Comparison of ENCODE assay signal across 1 cellular context in the genomic region with DNA sequence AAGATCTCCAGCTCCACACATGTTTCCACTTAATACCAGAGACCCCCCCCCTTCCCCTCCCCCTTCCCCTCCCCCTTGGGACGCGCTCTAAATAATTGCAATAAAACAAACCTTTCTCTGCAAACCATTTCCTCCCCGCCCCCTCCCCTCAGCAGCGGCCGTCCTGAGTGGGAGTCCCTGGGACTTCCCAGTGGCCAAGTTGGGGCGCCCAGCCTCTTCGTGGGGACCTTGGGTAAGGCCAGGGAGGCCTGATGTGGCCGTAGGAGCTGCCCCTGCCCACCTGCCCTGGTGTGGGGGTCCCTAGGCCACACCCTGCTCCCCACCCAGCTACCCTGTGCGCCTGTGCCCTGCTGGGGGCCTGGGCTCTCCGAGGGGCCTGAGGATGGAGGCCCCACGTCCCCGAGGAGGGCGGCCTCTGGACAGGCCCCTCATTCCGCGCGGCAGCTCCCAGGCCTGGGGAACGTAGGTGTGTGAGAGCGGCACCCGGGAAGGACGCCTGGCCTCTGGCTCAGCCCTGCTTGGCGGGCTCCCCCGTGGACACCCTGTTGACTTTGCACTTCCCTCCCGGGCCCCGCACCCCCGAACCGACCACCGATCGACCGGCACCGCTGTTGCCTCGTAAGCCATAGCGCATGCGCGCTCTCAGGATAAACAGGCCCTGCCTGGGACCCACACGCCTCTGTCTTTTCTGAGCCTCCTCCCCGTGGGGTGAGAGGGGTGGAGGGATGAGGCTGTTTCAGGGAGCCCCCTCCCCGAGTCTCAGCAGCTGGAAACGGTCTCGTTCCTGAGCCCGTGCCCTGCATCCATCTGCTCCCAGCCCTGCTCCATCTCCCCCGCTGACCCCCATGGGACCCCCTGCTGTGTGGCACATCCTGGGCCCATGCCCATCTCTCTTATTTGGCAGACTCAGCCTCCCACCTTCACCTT.
TF ChIP-seq lines count a peak whose summit lies in the region.

No MANE protein-coding gene starts in this region.

TF ChIP-seq in HepG2, 621 proteins besides CTCF, POLR2A, EP300 and RAD21 (continued from another document and continues in another):
- TF ChIP-seq, protein P1, sequence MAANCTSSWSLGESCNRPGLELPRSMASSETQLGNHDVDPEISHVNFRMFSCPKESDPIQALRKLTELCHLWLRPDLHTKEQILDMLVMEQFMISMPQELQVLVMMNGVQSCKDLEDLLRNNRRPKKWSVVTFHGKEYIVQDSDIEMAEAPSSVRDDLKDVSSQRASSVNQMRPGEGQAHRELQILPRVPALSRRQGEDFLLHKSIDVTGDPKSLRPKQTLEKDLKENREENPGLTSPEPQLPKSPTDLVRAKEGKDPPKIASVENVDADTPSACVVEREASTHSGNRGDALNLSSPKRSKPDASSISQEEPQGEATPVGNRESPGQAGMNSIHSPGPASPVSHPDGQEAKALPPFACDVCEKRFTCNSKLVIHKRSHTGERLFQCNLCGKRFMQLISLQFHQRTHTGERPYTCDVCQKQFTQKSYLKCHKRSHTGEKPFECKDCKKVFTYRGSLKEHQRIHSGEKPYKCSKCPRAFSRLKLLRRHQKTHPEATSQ (CRISPR knock-in tag; IDR thresholded peaks at IDR 0.05; ENCODE audit: borderline replicate concordance), result peak; percentile 16; the same call in 1 of the 2 replicates
- TF ChIP-seq, protein P2, sequence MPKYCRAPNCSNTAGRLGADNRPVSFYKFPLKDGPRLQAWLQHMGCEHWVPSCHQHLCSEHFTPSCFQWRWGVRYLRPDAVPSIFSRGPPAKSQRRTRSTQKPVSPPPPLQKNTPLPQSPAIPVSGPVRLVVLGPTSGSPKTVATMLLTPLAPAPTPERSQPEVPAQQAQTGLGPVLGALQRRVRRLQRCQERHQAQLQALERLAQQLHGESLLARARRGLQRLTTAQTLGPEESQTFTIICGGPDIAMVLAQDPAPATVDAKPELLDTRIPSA (CRISPR knock-in tag; IDR thresholded peaks at IDR 0.05; ENCODE audit: borderline replicate concordance), result 0 out of 2 replicates have a peak, but pooled peaks have one; percentile 46
- TF ChIP-seq MYNN (CRISPR knock-in tag; IDR thresholded peaks at IDR 0.05; ENCODE audit: low read depth) (no peak), HDAC6 (IDR thresholded peaks at IDR 0.05; ENCODE audit: low read depth, low read length) (no peak), AGO2 (optimal IDR thresholded peaks at IDR 0.05; ENCODE audit: low read depth, low read length) (peak; percentile 87), ZNF563 (CRISPR knock-in tag; IDR thresholded peaks at IDR 0.05) (no peak), HNRNPK (IDR thresholded peaks at IDR 0.05; ENCODE audit: low read depth, low read length, poor library complexity, severe bottlenecking) (no peak), ZMYM2 (CRISPR knock-in tag; IDR thresholded peaks at IDR 0.05) (no peak; the same call in 1 of the 2 replicates), RBFOX2 (IDR thresholded peaks at IDR 0.05; ENCODE audit: low read depth, low read length) (peak; percentile 71), IKZF4 (CRISPR knock-in tag; IDR thresholded peaks at IDR 0.05; ENCODE audit: borderline replicate concordance, low read depth, not compliant biosample characterization) (no peak), CREB1 (IDR thresholded peaks at IDR 0.05) (no peak), CREB1 (CRISPR knock-in tag; IDR thresholded peaks at IDR 0.05) (no peak), SMAD3 (CRISPR knock-in tag; IDR thresholded peaks at IDR 0.05) (no peak), HCFC1 (IDR thresholded peaks at IDR 0.05; ENCODE audit: low read depth, low read length) (no peak), MXI1 (IDR thresholded peaks at IDR 0.05; ENCODE audit: borderline replicate concordance, low read depth, low read length) (0 out of 3 replicates have a peak, but pooled peaks have one; percentile 2), ZNF713 (CRISPR knock-in tag; IDR thresholded peaks at IDR 0.05) (no peak), PPARG (CRISPR knock-in tag; conservative IDR thresholded peaks at IDR 0.05) (no peak), TSC22D2 (CRISPR knock-in tag; IDR thresholded peaks at IDR 0.05; ENCODE audit: borderline replicate concordance) (no peak), NR2F2 (IDR thresholded peaks at IDR 0.05; ENCODE audit: borderline replicate concordance, low read depth) (no peak), HES4 (CRISPR knock-in tag; IDR thresholded peaks at IDR 0.05; ENCODE audit: borderline replicate concordance) (peak; percentile 66; the same call in 1 of the 2 replicates), ZNF746 (CRISPR knock-in tag; IDR thresholded peaks at IDR 0.05) (no peak; the same call in 1 of the 2 replicates), NCOA5 (CRISPR knock-in tag; IDR thresholded peaks at IDR 0.05) (no peak), AKAP8 (CRISPR knock-in tag; IDR thresholded peaks at IDR 0.05) (peak; percentile 26; the same call in 1 of the 2 replicates), TCF12 (IDR thresholded peaks at IDR 0.05) (no peak), TCF12 (CRISPR knock-in tag; IDR thresholded peaks at IDR 0.05) (no peak; the same call in 1 of the 2 replicates), ZSCAN29 (CRISPR knock-in tag; conservative IDR thresholded peaks at IDR 0.05) (no peak), NCOA1 (CRISPR knock-in tag; IDR thresholded peaks at IDR 0.05) (0 out of 2 replicates have a peak, but pooled peaks have one; percentile 39), TAF1 (CRISPR knock-in tag; IDR thresholded peaks at IDR 0.05) (0 out of 2 replicates have a peak, but pooled peaks have one; percentile 38), HNRNPH1 (optimal IDR thresholded peaks at IDR 0.05; ENCODE audit: low read depth, low read length) (no peak), ELF4 (CRISPR knock-in tag; IDR thresholded peaks at IDR 0.05; ENCODE audit: borderline replicate concordance) (no peak), KDM5A (IDR thresholded peaks at IDR 0.05; ENCODE audit: borderline replicate concordance, low read length) (no peak), BRD4 (CRISPR knock-in tag; IDR thresholded peaks at IDR 0.05) (no peak), FOXO1 (CRISPR knock-in tag; IDR thresholded peaks at IDR 0.05) (peak; percentile 37; the same call in 1 of the 2 replicates), ZFX (CRISPR knock-in tag; IDR thresholded peaks at IDR 0.05; ENCODE audit: low read depth) (peak; percentile 37; the same call in 1 of the 2 replicates), ZNF605 (CRISPR knock-in tag; IDR thresholded peaks at IDR 0.05) (peak; percentile 46; the same call in 1 of the 2 replicates), HNRNPL (IDR thresholded peaks at IDR 0.05; ENCODE audit: low read depth, low read length) (no peak), ZNF562 (CRISPR knock-in tag; IDR thresholded peaks at IDR 0.05; ENCODE audit: borderline replicate concordance) (no peak), MYC (CRISPR knock-in tag; IDR thresholded peaks at IDR 0.05; ENCODE audit: borderline replicate concordance) (no peak), MIXL1 (CRISPR knock-in tag; IDR thresholded peaks at IDR 0.05) (0 out of 2 replicates have a peak, but pooled peaks have one; percentile 9)
- TF ChIP-seq, protein P3, sequence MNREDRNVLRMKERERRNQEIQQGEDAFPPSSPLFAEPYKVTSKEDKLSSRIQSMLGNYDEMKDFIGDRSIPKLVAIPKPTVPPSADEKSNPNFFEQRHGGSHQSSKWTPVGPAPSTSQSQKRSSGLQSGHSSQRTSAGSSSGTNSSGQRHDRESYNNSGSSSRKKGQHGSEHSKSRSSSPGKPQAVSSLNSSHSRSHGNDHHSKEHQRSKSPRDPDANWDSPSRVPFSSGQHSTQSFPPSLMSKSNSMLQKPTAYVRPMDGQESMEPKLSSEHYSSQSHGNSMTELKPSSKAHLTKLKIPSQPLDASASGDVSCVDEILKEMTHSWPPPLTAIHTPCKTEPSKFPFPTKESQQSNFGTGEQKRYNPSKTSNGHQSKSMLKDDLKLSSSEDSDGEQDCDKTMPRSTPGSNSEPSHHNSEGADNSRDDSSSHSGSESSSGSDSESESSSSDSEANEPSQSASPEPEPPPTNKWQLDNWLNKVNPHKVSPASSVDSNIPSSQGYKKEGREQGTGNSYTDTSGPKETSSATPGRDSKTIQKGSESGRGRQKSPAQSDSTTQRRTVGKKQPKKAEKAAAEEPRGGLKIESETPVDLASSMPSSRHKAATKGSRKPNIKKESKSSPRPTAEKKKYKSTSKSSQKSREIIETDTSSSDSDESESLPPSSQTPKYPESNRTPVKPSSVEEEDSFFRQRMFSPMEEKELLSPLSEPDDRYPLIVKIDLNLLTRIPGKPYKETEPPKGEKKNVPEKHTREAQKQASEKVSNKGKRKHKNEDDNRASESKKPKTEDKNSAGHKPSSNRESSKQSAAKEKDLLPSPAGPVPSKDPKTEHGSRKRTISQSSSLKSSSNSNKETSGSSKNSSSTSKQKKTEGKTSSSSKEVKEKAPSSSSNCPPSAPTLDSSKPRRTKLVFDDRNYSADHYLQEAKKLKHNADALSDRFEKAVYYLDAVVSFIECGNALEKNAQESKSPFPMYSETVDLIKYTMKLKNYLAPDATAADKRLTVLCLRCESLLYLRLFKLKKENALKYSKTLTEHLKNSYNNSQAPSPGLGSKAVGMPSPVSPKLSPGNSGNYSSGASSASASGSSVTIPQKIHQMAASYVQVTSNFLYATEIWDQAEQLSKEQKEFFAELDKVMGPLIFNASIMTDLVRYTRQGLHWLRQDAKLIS (CRISPR knock-in tag; IDR thresholded peaks at IDR 0.05), result no peak
- TF ChIP-seq, protein P4, sequence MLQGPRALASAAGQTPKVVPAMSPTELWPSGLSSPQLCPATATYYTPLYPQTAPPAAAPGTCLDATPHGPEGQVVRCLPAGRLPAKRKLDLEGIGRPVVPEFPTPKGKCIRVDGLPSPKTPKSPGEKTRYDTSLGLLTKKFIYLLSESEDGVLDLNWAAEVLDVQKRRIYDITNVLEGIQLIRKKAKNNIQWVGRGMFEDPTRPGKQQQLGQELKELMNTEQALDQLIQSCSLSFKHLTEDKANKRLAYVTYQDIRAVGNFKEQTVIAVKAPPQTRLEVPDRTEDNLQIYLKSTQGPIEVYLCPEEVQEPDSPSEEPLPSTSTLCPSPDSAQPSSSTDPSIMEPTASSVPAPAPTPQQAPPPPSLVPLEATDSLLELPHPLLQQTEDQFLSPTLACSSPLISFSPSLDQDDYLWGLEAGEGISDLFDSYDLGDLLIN (CRISPR knock-in tag; IDR thresholded peaks at IDR 0.05; ENCODE audit: borderline replicate concordance), result peak; percentile 28; the same call in 1 of the 2 replicates
- TF ChIP-seq, protein P5, sequence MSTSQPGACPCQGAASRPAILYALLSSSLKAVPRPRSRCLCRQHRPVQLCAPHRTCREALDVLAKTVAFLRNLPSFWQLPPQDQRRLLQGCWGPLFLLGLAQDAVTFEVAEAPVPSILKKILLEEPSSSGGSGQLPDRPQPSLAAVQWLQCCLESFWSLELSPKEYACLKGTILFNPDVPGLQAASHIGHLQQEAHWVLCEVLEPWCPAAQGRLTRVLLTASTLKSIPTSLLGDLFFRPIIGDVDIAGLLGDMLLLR (CRISPR knock-in tag; IDR thresholded peaks at IDR 0.05), result peak; percentile 27; the same call in 1 of the 2 replicates
- TF ChIP-seq, protein P6, sequence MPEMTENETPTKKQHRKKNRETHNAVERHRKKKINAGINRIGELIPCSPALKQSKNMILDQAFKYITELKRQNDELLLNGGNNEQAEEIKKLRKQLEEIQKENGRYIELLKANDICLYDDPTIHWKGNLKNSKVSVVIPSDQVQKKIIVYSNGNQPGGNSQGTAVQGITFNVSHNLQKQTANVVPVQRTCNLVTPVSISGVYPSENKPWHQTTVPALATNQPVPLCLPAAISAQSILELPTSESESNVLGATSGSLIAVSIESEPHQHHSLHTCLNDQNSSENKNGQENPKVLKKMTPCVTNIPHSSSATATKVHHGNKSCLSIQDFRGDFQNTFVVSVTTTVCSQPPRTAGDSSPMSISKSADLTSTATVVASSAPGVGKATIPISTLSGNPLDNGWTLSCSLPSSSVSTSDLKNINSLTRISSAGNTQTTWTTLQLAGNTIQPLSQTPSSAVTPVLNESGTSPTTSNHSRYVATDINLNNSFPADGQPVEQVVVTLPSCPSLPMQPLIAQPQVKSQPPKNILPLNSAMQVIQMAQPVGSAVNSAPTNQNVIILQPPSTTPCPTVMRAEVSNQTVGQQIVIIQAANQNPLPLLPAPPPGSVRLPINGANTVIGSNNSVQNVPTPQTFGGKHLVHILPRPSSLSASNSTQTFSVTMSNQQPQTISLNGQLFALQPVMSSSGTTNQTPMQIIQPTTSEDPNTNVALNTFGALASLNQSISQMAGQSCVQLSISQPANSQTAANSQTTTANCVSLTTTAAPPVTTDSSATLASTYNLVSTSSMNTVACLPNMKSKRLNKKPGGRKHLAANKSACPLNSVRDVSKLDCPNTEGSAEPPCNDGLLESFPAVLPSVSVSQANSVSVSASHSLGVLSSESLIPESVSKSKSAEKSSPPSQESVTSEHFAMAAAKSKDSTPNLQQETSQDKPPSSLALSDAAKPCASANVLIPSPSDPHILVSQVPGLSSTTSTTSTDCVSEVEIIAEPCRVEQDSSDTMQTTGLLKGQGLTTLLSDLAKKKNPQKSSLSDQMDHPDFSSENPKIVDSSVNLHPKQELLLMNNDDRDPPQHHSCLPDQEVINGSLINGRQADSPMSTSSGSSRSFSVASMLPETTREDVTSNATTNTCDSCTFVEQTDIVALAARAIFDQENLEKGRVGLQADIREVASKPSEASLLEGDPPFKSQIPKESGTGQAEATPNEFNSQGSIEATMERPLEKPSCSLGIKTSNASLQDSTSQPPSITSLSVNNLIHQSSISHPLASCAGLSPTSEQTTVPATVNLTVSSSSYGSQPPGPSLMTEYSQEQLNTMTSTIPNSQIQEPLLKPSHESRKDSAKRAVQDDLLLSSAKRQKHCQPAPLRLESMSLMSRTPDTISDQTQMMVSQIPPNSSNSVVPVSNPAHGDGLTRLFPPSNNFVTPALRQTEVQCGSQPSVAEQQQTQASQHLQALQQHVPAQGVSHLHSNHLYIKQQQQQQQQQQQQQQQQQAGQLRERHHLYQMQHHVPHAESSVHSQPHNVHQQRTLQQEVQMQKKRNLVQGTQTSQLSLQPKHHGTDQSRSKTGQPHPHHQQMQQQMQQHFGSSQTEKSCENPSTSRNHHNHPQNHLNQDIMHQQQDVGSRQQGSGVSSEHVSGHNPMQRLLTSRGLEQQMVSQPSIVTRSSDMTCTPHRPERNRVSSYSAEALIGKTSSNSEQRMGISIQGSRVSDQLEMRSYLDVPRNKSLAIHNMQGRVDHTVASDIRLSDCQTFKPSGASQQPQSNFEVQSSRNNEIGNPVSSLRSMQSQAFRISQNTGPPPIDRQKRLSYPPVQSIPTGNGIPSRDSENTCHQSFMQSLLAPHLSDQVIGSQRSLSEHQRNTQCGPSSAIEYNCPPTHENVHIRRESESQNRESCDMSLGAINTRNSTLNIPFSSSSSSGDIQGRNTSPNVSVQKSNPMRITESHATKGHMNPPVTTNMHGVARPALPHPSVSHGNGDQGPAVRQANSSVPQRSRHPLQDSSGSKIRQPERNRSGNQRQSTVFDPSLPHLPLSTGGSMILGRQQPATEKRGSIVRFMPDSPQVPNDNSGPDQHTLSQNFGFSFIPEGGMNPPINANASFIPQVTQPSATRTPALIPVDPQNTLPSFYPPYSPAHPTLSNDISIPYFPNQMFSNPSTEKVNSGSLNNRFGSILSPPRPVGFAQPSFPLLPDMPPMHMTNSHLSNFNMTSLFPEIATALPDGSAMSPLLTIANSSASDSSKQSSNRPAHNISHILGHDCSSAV (CRISPR knock-in tag; IDR thresholded peaks at IDR 0.05; ENCODE audit: borderline replicate concordance), result no peak
- TF ChIP-seq, protein P7, sequence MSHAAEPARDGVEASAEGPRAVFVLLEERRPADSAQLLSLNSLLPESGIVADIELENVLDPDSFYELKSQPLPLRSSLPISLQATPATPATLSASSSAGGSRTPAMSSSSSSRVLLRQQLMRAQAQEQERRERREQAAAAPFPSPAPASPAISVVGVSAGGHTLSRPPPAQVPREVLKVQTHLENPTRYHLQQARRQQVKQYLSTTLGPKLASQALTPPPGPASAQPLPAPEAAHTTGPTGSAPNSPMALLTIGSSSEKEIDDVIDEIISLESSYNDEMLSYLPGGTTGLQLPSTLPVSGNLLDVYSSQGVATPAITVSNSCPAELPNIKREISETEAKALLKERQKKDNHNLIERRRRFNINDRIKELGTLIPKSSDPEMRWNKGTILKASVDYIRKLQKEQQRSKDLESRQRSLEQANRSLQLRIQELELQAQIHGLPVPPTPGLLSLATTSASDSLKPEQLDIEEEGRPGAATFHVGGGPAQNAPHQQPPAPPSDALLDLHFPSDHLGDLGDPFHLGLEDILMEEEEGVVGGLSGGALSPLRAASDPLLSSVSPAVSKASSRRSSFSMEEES (CRISPR knock-in tag; IDR thresholded peaks at IDR 0.05), result no peak
